In genomic region chr19:729564-730381, GRCh38 we compare ENCODE assay signal across 24 cellular contexts. TPM values are rescaled to one million over a fixed set of nuclear protein-coding genes. Genes with fewer than 3 reads are reported as not detected.
A peak's percentile ranks its signal among the peaks of the same experiment; 100 is the strongest.
DNase-seq lines count a peak whose midpoint lies in the region; ATAC-seq, FAIRE-seq and TF ChIP-seq lines count a peak whose summit lies in the region.
"Had no signal": no experiment of that assay in that cellular context is flagged by ENCODE, and none has a peak within 500 bp of the region (broad histone marks: within the 10 kb centered on the region; RNA-seq: fewer than 3 reads in every experiment).

No MANE protein-coding gene starts in this region.

- no peaks in the 10 kb centered on the region for H3K9me3 Mint-ChIP-seq in H9

- no peaks in the 10 kb centered on the region for H3K27me3 Mint-ChIP-seq in H9 (ENCODE audit: low read depth)
- H3K27me3 Mint-ChIP-seq: CD4-positive, CD25-positive, alpha-beta regulatory T cell had no signal

- H3K79me1 ChIP-seq in H9 (ENCODE audit: insufficient read depth, low read depth, low read length, poor library complexity, severe bottlenecking) = no peaks in the 10 kb centered on the region

- no peak overlapping the region for H3K23ac ChIP-seq in H9 (ENCODE audit: insufficient read length, low read depth, low read length)

- H2BK5ac ChIP-seq in H9 (ENCODE audit: insufficient read length, low read length) = no peak overlapping the region

- H4K5ac ChIP-seq in H9 (ENCODE audit: insufficient read length, low read depth, low read length) = no peak overlapping the region

- no peak overlapping the region for H4K91ac ChIP-seq in H9 (ENCODE audit: insufficient read length, low read depth, low read length)

- no peaks in the 10 kb centered on the region for H3K9me3 ChIP-seq in BLaER1
- H3K9me3 ChIP-seq in Panc1 (ENCODE audit: control insufficient read depth, insufficient read depth, low read depth, low read length) = no peaks in the 10 kb centered on the region
- no peaks in the 10 kb centered on the region for H3K9me3 ChIP-seq in spleen
- H3K9me3 ChIP-seq in H9 (ENCODE audit: control insufficient read depth, low read depth, low read length) = no peaks in the 10 kb centered on the region
- H3K9me3 ChIP-seq: BE2C, HAP-1, SJSA1 had no signal

- no peak overlapping the region for H3K4me3 ChIP-seq in BLaER1
- H3K4me3 ChIP-seq in Panc1 (ENCODE audit: low read depth in 2 of 2, low read length in 2 of 2) = no peak overlapping the region
- H3K4me3 ChIP-seq in spleen = no peak overlapping the region
- H3K4me3 ChIP-seq: HAP-1, SJSA1 had no signal

- H3K23me2 ChIP-seq in H9 (ENCODE audit: insufficient read length, low read depth, low read length, poor library complexity, severe bottlenecking) = no peaks in the 10 kb centered on the region

- H3K9ac ChIP-seq in BLaER1 = no peak overlapping the region
- H3K9ac ChIP-seq in H9 (ENCODE audit: extremely low read depth, insufficient read length, low read length) = no peak overlapping the region

- ATAC-seq in Panc1 = peak; percentile 31

- no peaks in the 10 kb centered on the region for H3K79me2 ChIP-seq in H9 (ENCODE audit: insufficient read depth, low read length)

- H2AFZ ChIP-seq in H9 (ENCODE audit: low read length) = no peak overlapping the region

- intact Hi-C loops in Panc1 (cut with micrococcal nuclease; ENCODE audit: unreplicated experiment) = loop anchor here (5.0 kb wide), 1 partner anchor 57 kb away; no protein-coding TSS in a partner anchor
- intact Hi-C loops in spleen (cut with DNase I; ENCODE audit: low total_unique reads) = loop anchor here (5.0 to 10.0 kb wide), 2 partner anchors 62 to 145 kb away; partner anchors contain the start of gene HCN2

- H3K14ac ChIP-seq in H9 (ENCODE audit: insufficient read depth, low read length) = no peak overlapping the region

- no peak overlapping the region for H3K56ac ChIP-seq in H9 (ENCODE audit: insufficient read length, low read depth, low read length)

- H3K4me1 Mint-ChIP-seq in H9 = peaks cover 0 to 4% of the 10 kb centered on the region in 2 experiments; a peak in 2 of 4 replicates

- no peak overlapping the region for H2BK20ac ChIP-seq in H9 (ENCODE audit: low read depth, low read length, poor library complexity, severe bottlenecking)

- no peak overlapping the region for H2BK15ac ChIP-seq in H9 (ENCODE audit: low read depth, low read length)

- H3K27me3 ChIP-seq in BLaER1 (no peaks in the 10 kb centered on the region), Panc1 (ENCODE audit: control insufficient read depth, insufficient read depth, low read length) (no peaks in the 10 kb centered on the region), spleen (replicated peaks in 1 of 7) (no peaks in the 10 kb centered on the region), H9 (ENCODE audit: insufficient read depth, low read length) (no peaks in the 10 kb centered on the region)
- H3K27me3 ChIP-seq: BE2C had no signal

- no peak overlapping the region; a peak in 1 of 7 replicates for H3K27ac Mint-ChIP-seq in H9
- H3K27ac Mint-ChIP-seq: CD4-positive, CD25-positive, alpha-beta regulatory T cell had no signal

- H3K4me2 ChIP-seq in BLaER1 (peak overlapping the region; percentile 92), H9 (ENCODE audit: insufficient read depth, insufficient read length, low read length) (no peak overlapping the region)

- H3K18ac ChIP-seq in H9 (ENCODE audit: insufficient read length, low read depth, low read length) = no peak overlapping the region

- TF ChIP-seq POLR2A in GM12891 (IDR thresholded peaks at IDR 0.05; ENCODE audit: low read depth, low read length) (no peak), spleen (IDR thresholded peaks at IDR 0.05) (no peak), H54 (IDR thresholded peaks at IDR 0.05; ENCODE audit: low read depth, low read length) (no peak)

- in situ Hi-C loops in Panc1 (cut with HindIII; ENCODE audit: low pct_unique_long_range_greater_than_20kb, low sequenced_read_pairs) = no loop called here

- H2BK120ac ChIP-seq in H9 (ENCODE audit: low read depth, low read length, poor library complexity, severe bottlenecking) = no peak overlapping the region

- FAIRE-seq in GM12891 (lab: Jason Lieb, UNC) (peak; percentile 5), H54 (lab: Jason Lieb, UNC) (no peak)
- FAIRE-seq: GM18507 had no signal

- H3T11ph ChIP-seq in H9 (ENCODE audit: low read length) = no peak overlapping the region

- no TSS peak for BruUV-seq in Panc1 (replicated peaks; lab: Mats Ljungman, UMichigan)

- CTCF ChIA-PET in Panc1 (lab: Charles Lee) = interaction anchor here (0.8 kb wide), 1 partner anchor 53 kb away, joined by 4 read pairs; no protein-coding TSS in a partner anchor

- no peak for DNase-seq in GM12891 (ENCODE audit: insufficient read length, low spot score)
- DNase-seq in Panc1 (ENCODE audit: low read depth, low spot score) = no peak
- DNase-seq in spleen = no peak
- no peak for DNase-seq in H54 (ENCODE audit: insufficient read length, low spot score)
- DNase-seq in NK-92 treated with Interleukin-12 subunit alpha and Interleukin-12 subunit beta, amount 100 ng/mL, for 24 hours (lab: John Stamatoyannopoulos, UW) = no peak
- DNase-seq in H9 = no peak
- DNase-seq: BE2C; CD4-positive, CD25-positive, alpha-beta regulatory T cell; DMS153; DND-41; Karpas-422; NCI-H1092 treated with DMSO at 0.1 percent for 48 hours; NCI-H1436; NCI-H187; NCI-H2081 treated with DMSO at 0.1 percent for 48 hours; NCI-H2171; NCI-H226; NCI-H510A; NCI-H69; T-helper 1 cell had no signal

- POLR2A ChIA-PET in Panc1 (lab: Charles Lee) = no interaction called here

- no peak overlapping the region for H2AK5ac ChIP-seq in H9 (ENCODE audit: insufficient read length, low read length)

- H3K4me3 Mint-ChIP-seq in H9 = no peak overlapping the region
- H3K4me3 Mint-ChIP-seq: CD4-positive, CD25-positive, alpha-beta regulatory T cell had no signal

- peaks cover 2 to 9% (median 5%) of the 10 kb centered on the region in 3 experiments; a peak in 6 of 7 replicates for H3K36me3 Mint-ChIP-seq in H9 (ENCODE audit: insufficient read depth in 1 of 3, low read depth in 3 of 3)
- H3K36me3 Mint-ChIP-seq: CD4-positive, CD25-positive, alpha-beta regulatory T cell had no signal

- H3K4ac ChIP-seq in H9 (ENCODE audit: low read depth, low read length) = no peak overlapping the region

- peaks cover 98% of the 10 kb centered on the region for H3K4me1 ChIP-seq in BLaER1
- H3K4me1 ChIP-seq in Panc1 (ENCODE audit: control insufficient read depth, insufficient read depth, low read length) = no peaks in the 10 kb centered on the region; the same call in 1 of the 2 replicates
- H3K4me1 ChIP-seq in spleen = peaks cover 0 to 57% (median 32%) of the 10 kb centered on the region in 6 donors
- no peaks in the 10 kb centered on the region for H3K4me1 ChIP-seq in H9 (ENCODE audit: insufficient read depth, low read length)
- H3K4me1 ChIP-seq: HAP-1 had no signal

- no peak for TF ChIP-seq CTCF in Panc1 (IDR thresholded peaks at IDR 0.05)
- TF ChIP-seq CTCF in spleen (IDR thresholded peaks at IDR 0.05 in 8 of 11, conservative IDR thresholded peaks at IDR 0.05 in 3 of 11) = no peak
- TF ChIP-seq CTCF in H9 (conservative IDR thresholded peaks at IDR 0.05) = no peak

- H3K27ac ChIP-seq in BLaER1 (no peak overlapping the region), Panc1 (ENCODE audit: low read length) (no peak overlapping the region), spleen (peak overlapping the region in 6 of 8 donors; percentile 62 to 89 (median 66)), H9 (ENCODE audit: insufficient read length, low read depth, low read length) (no peak overlapping the region)
- H3K27ac ChIP-seq: SJSA1 had no signal

- WGBS in spleen, 5 donors = 62 to 87% (median 79%) methylated on average over 18 to 23 of the region's 23 CpGs
- WGBS in H9 (ENCODE audit: extremely low coverage, insufficient read length, low lambda C conversion rate) = no CpG with 5 or more reads among the region's 23 CpGs

- peaks cover 50% of the 10 kb centered on the region for H3K36me3 ChIP-seq in BLaER1
- no peaks in the 10 kb centered on the region for H3K36me3 ChIP-seq in Panc1 (ENCODE audit: control insufficient read depth, insufficient read depth, low read length)
- no peaks in the 10 kb centered on the region for H3K36me3 ChIP-seq in spleen
- H3K36me3 ChIP-seq: BE2C, SJSA1 had no signal

- peaks cover 24% of the 10 kb centered on the region; the same call in 1 of the 2 replicates for H4K20me1 ChIP-seq in BLaER1
- no peaks in the 10 kb centered on the region for H4K20me1 ChIP-seq in H9 (ENCODE audit: control insufficient read depth, insufficient read depth, insufficient read length)

- H4K8ac ChIP-seq in H9 (replicated peaks; ENCODE audit: insufficient read length, low read depth, low read length) = no peak overlapping the region

- no peak overlapping the region for H2BK12ac ChIP-seq in H9 (ENCODE audit: insufficient read length, low read depth, low read length)

TF ChIP-seq in GM12891, 5 proteins besides CTCF, POLR2A, EP300 and RAD21:
- TF ChIP-seq TAF1 (IDR thresholded peaks at IDR 0.05; ENCODE audit: low read depth, low read length) (no peak), POU2F2 (IDR thresholded peaks at IDR 0.05; ENCODE audit: low read depth, low read length) (no peak), PAX5 (IDR thresholded peaks at IDR 0.05; ENCODE audit: insufficient read depth, low read length, severe bottlenecking) (no peak), SPI1 (IDR thresholded peaks at IDR 0.05; ENCODE audit: low read depth, low read length) (no peak), POLR2AphosphoS5 (IDR thresholded peaks at IDR 0.05; ENCODE audit: low read depth, low read length) (no peak)
TF ChIP-seq in GM12891: peak in this region for 0.

RNA-seq across cellular contexts. Expression of gene PALM, which starts 21.0 kb away (rescaled TPM):
- polyA plus RNA-seq in GM12891 (2012; ENCODE audit: low read depth, missing spikeins) = 0.73 TPM
- 14.4 TPM for total RNA-seq in Panc1 (2021; ENCODE audit: unreplicated experiment)
- polyA plus RNA-seq in Panc1 (2012; ENCODE audit: insufficient read length) = 27.2 TPM
- 10 to 100 TPM; 19.9 to 80.1 (median 30.0) TPM for total RNA-seq in spleen
- 10 to 100 TPM in 1 of 3 donors, 1 to 10 TPM in 2; 6.0 to 24.1 (median 7.0) TPM for polyA plus RNA-seq in spleen
- total RNA-seq in H9 (2021) = 18.5 and 23.6 TPM in 2 replicates
- total RNA-seq: CD4-positive, CD25-positive, alpha-beta regulatory T cell; SJSA1 had no signal
- polyA plus RNA-seq: CD4-positive, CD25-positive, alpha-beta regulatory T cell had no signal

RNA-seq across cellular contexts. Expression of gene MISP, which starts 21.1 kb away (rescaled TPM):
- polyA plus RNA-seq in GM12891 (2012; ENCODE audit: low read depth, missing spikeins) = 0.03 TPM
- 5.8 TPM for total RNA-seq in Panc1 (2021; ENCODE audit: unreplicated experiment)
- 4.3 TPM for polyA plus RNA-seq in Panc1 (2012; ENCODE audit: insufficient read length)
- total RNA-seq in spleen = not detected
- under 1 TPM in 1 of 3 donors, not detected in 2; 0.13 TPM for polyA plus RNA-seq in spleen
- 0.44 and 0.83 TPM in 2 replicates for total RNA-seq in H9 (2021)
- total RNA-seq: CD4-positive, CD25-positive, alpha-beta regulatory T cell had no signal
- polyA plus RNA-seq: CD4-positive, CD25-positive, alpha-beta regulatory T cell had no signal

RNA-seq across cellular contexts. Expression of gene PRSS57, which starts 34.5 kb away (rescaled TPM):
- polyA plus RNA-seq in GM12891 (2012; ENCODE audit: low read depth, missing spikeins) = not detected
- not detected for total RNA-seq in Panc1 (2021; ENCODE audit: unreplicated experiment)
- polyA plus RNA-seq in Panc1 (2012; ENCODE audit: insufficient read length) = not detected
- 1 to 10 TPM in 2 of 7 donors, under 1 TPM in 3, not detected in 2; 0.46 to 2.5 (median 0.60) TPM for total RNA-seq in spleen
- under 1 TPM; 0.24 to 0.70 (median 0.27) TPM for polyA plus RNA-seq in spleen
- total RNA-seq in H9 (2021) = 0.22 TPM in 1 of 2 replicates, not detected in the other
- total RNA-seq: SJSA1 had no signal
- polyA plus RNA-seq: CD4-positive, CD25-positive, alpha-beta regulatory T cell had no signal

RNA-seq across cellular contexts. Expression of gene FSTL3, which starts 53.6 kb away (rescaled TPM):
- 20.8 TPM for polyA plus RNA-seq in GM12891 (2012; ENCODE audit: low read depth, missing spikeins)
- total RNA-seq in Panc1 (2021; ENCODE audit: unreplicated experiment) (32.5 TPM), spleen (10 to 100 TPM; 11.5 to 43.4 (median 16.6) TPM), H9 (2021) (6.8 and 9.1 TPM in 2 replicates)
- 39.5 TPM for polyA plus RNA-seq in Panc1 (2012; ENCODE audit: insufficient read length)
- 10 to 100 TPM in 2 of 3 donors, 1 to 10 TPM in 1; 5.6 to 31.2 (median 10.9) TPM for polyA plus RNA-seq in spleen

Comparison
In these comparisons a context has a peak if more than half of its experiments do, and no peak if none do; other contexts are left out.
1. H3K27ac ChIP-seq: peak in spleen (6 of 8); none in BLaER1 (single experiment), Panc1 (single experiment) and H9 (single experiment).